Comparison of ENCODE assay signal across 1 cellular context in the genomic region with DNA sequence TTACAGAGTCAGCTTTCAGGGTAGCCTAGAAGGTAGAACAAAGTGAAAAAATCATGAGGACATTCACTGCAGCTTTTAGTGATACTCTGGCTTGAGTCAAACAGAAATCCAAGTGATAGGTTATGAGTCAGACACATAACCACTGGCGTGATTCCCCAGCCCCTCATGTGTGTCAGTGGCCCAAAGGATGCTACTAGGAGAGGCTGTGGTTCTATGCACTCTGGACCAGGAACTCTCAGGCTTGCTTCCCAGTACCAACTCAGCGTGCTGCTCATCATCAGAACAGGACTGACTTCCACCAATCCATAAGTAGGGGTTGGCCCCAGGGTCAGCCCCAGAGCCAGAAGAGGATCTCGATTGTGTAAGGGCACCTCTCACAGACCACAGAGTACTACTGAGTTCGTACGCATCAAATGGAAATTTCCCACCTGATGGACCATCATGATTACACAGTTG.
TF ChIP-seq lines count a peak whose summit lies in the region.

No MANE protein-coding gene starts in this region.

TF ChIP-seq in GM12878, 131 proteins besides CTCF, POLR2A, EP300 and RAD21 (continued from another document):
- TF ChIP-seq FOS (IDR thresholded peaks at IDR 0.05; ENCODE audit: borderline replicate concordance, extremely low read depth, insufficient read length) (no peak), NBN (IDR thresholded peaks at IDR 0.05) (peak; percentile 60; the same call in 1 of the 2 replicates), RB1 (IDR thresholded peaks at IDR 0.05; ENCODE audit: borderline replicate concordance) (no peak), BMI1 (IDR thresholded peaks at IDR 0.05; ENCODE audit: borderline replicate concordance) (peak; percentile 38; the same call in 1 of the 2 replicates), DPF2 (IDR thresholded peaks at IDR 0.05) (peak; percentile 96), JUNB (IDR thresholded peaks at IDR 0.05) (peak; percentile 99), PAX5 (IDR thresholded peaks at IDR 0.05; ENCODE audit: borderline replicate concordance, low read depth, low read length) (peak; percentile 93), KDM1A (IDR thresholded peaks at IDR 0.05; ENCODE audit: borderline replicate concordance) (no peak), SREBF1 (IDR thresholded peaks at IDR 0.05; ENCODE audit: low read length) (no peak), CEBPB (IDR thresholded peaks at IDR 0.05; ENCODE audit: borderline replicate concordance in 1 of 2, low read depth in 2 of 2, low read length in 2 of 2) (no peak), NR2F1 (conservative IDR thresholded peaks at IDR 0.05) (peak; percentile 67), SP1 (IDR thresholded peaks at IDR 0.05; ENCODE audit: low read depth, low read length) (peak; percentile 56), RELA (IDR thresholded peaks at IDR 0.05; ENCODE audit: borderline replicate concordance, partially characterized antibody) (peak; percentile 94), TCF3 (IDR thresholded peaks at IDR 0.05; ENCODE audit: borderline replicate concordance, insufficient read depth, low read depth, low read length) (peak; percentile 27; the same call in 1 of the 2 replicates), HDAC2 (IDR thresholded peaks at IDR 0.05) (no peak), STAT1 (conservative IDR thresholded peaks at IDR 0.05) (no peak), SREBF2 (IDR thresholded peaks at IDR 0.05; ENCODE audit: low read length) (no peak), LARP7 (IDR thresholded peaks at IDR 0.05) (no peak), NFIC (IDR thresholded peaks at IDR 0.05; ENCODE audit: low read depth, low read length) (peak; percentile 96), HCFC1 (IDR thresholded peaks at IDR 0.05; ENCODE audit: low read length) (no peak), POLR2AphosphoS2 (IDR thresholded peaks at IDR 0.05; ENCODE audit: low read depth, low read length) (no peak), MTA3 (IDR thresholded peaks at IDR 0.05; ENCODE audit: borderline replicate concordance, low read length) (peak; percentile 96; the same call in 1 of the 2 replicates), BACH1 (IDR thresholded peaks at IDR 0.05; ENCODE audit: borderline replicate concordance) (peak; percentile 85; the same call in 1 of the 2 replicates)
- TF ChIP-seq, protein P1, sequence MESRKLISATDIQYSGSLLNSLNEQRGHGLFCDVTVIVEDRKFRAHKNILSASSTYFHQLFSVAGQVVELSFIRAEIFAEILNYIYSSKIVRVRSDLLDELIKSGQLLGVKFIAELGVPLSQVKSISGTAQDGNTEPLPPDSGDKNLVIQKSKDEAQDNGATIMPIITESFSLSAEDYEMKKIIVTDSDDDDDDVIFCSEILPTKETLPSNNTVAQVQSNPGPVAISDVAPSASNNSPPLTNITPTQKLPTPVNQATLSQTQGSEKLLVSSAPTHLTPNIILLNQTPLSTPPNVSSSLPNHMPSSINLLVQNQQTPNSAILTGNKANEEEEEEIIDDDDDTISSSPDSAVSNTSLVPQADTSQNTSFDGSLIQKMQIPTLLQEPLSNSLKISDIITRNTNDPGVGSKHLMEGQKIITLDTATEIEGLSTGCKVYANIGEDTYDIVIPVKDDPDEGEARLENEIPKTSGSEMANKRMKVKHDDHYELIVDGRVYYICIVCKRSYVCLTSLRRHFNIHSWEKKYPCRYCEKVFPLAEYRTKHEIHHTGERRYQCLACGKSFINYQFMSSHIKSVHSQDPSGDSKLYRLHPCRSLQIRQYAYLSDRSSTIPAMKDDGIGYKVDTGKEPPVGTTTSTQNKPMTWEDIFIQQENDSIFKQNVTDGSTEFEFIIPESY (IDR thresholded peaks at IDR 0.05): no peak
- TF ChIP-seq, protein P2, sequence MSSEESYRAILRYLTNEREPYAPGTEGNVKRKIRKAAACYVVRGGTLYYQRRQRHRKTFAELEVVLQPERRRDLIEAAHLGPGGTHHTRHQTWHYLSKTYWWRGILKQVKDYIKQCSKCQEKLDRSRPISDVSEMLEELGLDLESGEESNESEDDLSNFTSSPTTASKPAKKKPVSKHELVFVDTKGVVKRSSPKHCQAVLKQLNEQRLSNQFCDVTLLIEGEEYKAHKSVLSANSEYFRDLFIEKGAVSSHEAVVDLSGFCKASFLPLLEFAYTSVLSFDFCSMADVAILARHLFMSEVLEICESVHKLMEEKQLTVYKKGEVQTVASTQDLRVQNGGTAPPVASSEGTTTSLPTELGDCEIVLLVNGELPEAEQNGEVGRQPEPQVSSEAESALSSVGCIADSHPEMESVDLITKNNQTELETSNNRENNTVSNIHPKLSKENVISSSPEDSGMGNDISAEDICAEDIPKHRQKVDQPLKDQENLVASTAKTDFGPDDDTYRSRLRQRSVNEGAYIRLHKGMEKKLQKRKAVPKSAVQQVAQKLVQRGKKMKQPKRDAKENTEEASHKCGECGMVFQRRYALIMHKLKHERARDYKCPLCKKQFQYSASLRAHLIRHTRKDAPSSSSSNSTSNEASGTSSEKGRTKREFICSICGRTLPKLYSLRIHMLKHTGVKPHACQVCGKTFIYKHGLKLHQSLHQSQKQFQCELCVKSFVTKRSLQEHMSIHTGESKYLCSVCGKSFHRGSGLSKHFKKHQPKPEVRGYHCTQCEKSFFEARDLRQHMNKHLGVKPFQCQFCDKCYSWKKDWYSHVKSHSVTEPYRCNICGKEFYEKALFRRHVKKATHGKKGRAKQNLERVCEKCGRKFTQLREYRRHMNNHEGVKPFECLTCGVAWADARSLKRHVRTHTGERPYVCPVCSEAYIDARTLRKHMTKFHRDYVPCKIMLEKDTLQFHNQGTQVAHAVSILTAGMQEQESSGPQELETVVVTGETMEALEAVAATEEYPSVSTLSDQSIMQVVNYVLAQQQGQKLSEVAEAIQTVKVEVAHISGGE (CRISPR knock-in tag; IDR thresholded peaks at IDR 0.05): no peak
- TF ChIP-seq, protein P3, sequence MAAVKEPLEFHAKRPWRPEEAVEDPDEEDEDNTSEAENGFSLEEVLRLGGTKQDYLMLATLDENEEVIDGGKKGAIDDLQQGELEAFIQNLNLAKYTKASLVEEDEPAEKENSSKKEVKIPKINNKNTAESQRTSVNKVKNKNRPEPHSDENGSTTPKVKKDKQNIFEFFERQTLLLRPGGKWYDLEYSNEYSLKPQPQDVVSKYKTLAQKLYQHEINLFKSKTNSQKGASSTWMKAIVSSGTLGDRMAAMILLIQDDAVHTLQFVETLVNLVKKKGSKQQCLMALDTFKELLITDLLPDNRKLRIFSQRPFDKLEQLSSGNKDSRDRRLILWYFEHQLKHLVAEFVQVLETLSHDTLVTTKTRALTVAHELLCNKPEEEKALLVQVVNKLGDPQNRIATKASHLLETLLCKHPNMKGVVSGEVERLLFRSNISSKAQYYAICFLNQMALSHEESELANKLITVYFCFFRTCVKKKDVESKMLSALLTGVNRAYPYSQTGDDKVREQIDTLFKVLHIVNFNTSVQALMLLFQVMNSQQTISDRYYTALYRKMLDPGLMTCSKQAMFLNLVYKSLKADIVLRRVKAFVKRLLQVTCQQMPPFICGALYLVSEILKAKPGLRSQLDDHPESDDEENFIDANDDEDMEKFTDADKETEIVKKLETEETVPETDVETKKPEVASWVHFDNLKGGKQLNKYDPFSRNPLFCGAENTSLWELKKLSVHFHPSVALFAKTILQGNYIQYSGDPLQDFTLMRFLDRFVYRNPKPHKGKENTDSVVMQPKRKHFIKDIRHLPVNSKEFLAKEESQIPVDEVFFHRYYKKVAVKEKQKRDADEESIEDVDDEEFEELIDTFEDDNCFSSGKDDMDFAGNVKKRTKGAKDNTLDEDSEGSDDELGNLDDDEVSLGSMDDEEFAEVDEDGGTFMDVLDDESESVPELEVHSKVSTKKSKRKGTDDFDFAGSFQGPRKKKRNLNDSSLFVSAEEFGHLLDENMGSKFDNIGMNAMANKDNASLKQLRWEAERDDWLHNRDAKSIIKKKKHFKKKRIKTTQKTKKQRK (IDR thresholded peaks at IDR 0.05; ENCODE audit: low read depth, low read length): no peak
- TF ChIP-seq, protein P4, sequence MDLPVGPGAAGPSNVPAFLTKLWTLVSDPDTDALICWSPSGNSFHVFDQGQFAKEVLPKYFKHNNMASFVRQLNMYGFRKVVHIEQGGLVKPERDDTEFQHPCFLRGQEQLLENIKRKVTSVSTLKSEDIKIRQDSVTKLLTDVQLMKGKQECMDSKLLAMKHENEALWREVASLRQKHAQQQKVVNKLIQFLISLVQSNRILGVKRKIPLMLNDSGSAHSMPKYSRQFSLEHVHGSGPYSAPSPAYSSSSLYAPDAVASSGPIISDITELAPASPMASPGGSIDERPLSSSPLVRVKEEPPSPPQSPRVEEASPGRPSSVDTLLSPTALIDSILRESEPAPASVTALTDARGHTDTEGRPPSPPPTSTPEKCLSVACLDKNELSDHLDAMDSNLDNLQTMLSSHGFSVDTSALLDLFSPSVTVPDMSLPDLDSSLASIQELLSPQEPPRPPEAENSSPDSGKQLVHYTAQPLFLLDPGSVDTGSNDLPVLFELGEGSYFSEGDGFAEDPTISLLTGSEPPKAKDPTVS (IDR thresholded peaks at IDR 0.05; ENCODE audit: low read depth, low read length): no peak
- TF ChIP-seq, protein P5, sequence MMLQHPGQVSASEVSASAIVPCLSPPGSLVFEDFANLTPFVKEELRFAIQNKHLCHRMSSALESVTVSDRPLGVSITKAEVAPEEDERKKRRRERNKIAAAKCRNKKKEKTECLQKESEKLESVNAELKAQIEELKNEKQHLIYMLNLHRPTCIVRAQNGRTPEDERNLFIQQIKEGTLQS (IDR thresholded peaks at IDR 0.05; ENCODE audit: borderline replicate concordance, extremely low read depth, low read depth, low read length): no peak
- TF ChIP-seq, protein P6, sequence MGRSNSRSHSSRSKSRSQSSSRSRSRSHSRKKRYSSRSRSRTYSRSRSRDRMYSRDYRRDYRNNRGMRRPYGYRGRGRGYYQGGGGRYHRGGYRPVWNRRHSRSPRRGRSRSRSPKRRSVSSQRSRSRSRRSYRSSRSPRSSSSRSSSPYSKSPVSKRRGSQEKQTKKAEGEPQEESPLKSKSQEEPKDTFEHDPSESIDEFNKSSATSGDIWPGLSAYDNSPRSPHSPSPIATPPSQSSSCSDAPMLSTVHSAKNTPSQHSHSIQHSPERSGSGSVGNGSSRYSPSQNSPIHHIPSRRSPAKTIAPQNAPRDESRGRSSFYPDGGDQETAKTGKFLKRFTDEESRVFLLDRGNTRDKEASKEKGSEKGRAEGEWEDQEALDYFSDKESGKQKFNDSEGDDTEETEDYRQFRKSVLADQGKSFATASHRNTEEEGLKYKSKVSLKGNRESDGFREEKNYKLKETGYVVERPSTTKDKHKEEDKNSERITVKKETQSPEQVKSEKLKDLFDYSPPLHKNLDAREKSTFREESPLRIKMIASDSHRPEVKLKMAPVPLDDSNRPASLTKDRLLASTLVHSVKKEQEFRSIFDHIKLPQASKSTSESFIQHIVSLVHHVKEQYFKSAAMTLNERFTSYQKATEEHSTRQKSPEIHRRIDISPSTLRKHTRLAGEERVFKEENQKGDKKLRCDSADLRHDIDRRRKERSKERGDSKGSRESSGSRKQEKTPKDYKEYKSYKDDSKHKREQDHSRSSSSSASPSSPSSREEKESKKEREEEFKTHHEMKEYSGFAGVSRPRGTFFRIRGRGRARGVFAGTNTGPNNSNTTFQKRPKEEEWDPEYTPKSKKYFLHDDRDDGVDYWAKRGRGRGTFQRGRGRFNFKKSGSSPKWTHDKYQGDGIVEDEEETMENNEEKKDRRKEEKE (IDR thresholded peaks at IDR 0.05): no peak
- TF ChIP-seq, protein P7, sequence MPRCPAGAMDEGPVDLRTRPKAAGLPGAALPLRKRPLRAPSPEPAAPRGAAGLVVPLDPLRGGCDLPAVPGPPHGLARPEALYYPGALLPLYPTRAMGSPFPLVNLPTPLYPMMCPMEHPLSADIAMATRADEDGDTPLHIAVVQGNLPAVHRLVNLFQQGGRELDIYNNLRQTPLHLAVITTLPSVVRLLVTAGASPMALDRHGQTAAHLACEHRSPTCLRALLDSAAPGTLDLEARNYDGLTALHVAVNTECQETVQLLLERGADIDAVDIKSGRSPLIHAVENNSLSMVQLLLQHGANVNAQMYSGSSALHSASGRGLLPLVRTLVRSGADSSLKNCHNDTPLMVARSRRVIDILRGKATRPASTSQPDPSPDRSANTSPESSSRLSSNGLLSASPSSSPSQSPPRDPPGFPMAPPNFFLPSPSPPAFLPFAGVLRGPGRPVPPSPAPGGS (IDR thresholded peaks at IDR 0.05; ENCODE audit: borderline replicate concordance, insufficient read depth, low read depth, low read length, poor library complexity, severe bottlenecking): peak; percentile 85
- TF ChIP-seq, protein P8, sequence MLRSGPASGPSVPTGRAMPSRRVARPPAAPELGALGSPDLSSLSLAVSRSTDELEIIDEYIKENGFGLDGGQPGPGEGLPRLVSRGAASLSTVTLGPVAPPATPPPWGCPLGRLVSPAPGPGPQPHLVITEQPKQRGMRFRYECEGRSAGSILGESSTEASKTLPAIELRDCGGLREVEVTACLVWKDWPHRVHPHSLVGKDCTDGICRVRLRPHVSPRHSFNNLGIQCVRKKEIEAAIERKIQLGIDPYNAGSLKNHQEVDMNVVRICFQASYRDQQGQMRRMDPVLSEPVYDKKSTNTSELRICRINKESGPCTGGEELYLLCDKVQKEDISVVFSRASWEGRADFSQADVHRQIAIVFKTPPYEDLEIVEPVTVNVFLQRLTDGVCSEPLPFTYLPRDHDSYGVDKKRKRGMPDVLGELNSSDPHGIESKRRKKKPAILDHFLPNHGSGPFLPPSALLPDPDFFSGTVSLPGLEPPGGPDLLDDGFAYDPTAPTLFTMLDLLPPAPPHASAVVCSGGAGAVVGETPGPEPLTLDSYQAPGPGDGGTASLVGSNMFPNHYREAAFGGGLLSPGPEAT (IDR thresholded peaks at IDR 0.05; ENCODE audit: low read depth): peak; percentile 94
- TF ChIP-seq, protein P9, sequence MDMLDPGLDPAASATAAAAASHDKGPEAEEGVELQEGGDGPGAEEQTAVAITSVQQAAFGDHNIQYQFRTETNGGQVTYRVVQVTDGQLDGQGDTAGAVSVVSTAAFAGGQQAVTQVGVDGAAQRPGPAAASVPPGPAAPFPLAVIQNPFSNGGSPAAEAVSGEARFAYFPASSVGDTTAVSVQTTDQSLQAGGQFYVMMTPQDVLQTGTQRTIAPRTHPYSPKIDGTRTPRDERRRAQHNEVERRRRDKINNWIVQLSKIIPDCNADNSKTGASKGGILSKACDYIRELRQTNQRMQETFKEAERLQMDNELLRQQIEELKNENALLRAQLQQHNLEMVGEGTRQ (IDR thresholded peaks at IDR 0.05; ENCODE audit: borderline replicate concordance, low read depth, low read length): no peak
